Comparison of ENCODE assay signal across 8 cellular contexts in genomic region chr4:1721666-1722550, GRCh38. TPM values are rescaled to one million over a fixed set of nuclear protein-coding genes. Genes with fewer than 3 reads are reported as not detected.
DNase-seq lines count a peak whose midpoint lies in the region; ATAC-seq and TF ChIP-seq lines count a peak whose summit lies in the region.

No MANE protein-coding gene starts in this region.

- H3K4me1 ChIP-seq in BE2C (no peaks in the 10 kb centered on the region), right cardiac atrium (ENCODE audit: control insufficient read depth, insufficient read depth, low read length) (no peaks in the 10 kb centered on the region)

- ATAC-seq in GM21723 (IDR thresholded peaks at IDR 0.05; ENCODE audit: unreplicated experiment) = peak; percentile 1
- no peak for ATAC-seq in right cardiac atrium
- ATAC-seq in stimulated activated naive CD8-positive, alpha-beta T cell treated with anti-CD3 and anti-CD28 coated beads, Interleukin-15, Interleukin-2, amounts not matched to agents 100 U/mL and 50 U/mL, for 24 hours = no peak
- ATAC-seq in HG03460 (IDR thresholded peaks at IDR 0.05; ENCODE audit: unreplicated experiment) = no peak

- H3K9me3 ChIP-seq in BE2C (no peaks in the 10 kb centered on the region), right cardiac atrium (ENCODE audit: control insufficient read depth, low read length) (no peaks in the 10 kb centered on the region)

- no peak for TF ChIP-seq CTCF in BE2C (IDR thresholded peaks at IDR 0.05; ENCODE audit: low read depth, low read length)
- TF ChIP-seq CTCF in WI38 (IDR thresholded peaks at IDR 0.05; ENCODE audit: low read depth, low read length) = no peak

- intact Hi-C loops in right cardiac atrium (cut with DNase I) = loop anchor here in 1 of 4 donors (10.0 kb wide), 1 partner anchor 367 kb away; no protein-coding TSS in a partner anchor

- WGBS in right cardiac atrium = 5% methylated on average over 61 of the region's 61 CpGs

- peaks cover 48% of the 10 kb centered on the region for H3K36me3 ChIP-seq in BE2C

- peak overlapping the region; percentile 89 for H3K4me3 ChIP-seq in BE2C (ENCODE audit: low read depth, low read length)
- peak overlapping the region; percentile 62 for H3K4me3 ChIP-seq in WI38 (ENCODE audit: low read depth, low read length)
- peak overlapping the region; percentile 54 for H3K4me3 ChIP-seq in right cardiac atrium (ENCODE audit: low read length)

- DNase-seq in BE2C = no peak
- peak in 2 of 3 donors; percentile 62 to 81 for DNase-seq in right cardiac atrium
- DNase-seq in stimulated activated naive CD8-positive, alpha-beta T cell treated with anti-CD3 and anti-CD28 coated beads, Interleukin-15, Interleukin-2, amounts not matched to agents 100 U/mL and 50 U/mL, for 24 hours = peak; percentile 44
- no peak for DNase-seq in NCI-H1092 (lab: John Stamatoyannopoulos, UW)
- DNase-seq in DMS79 treated with DMSO at 0.1 percent for 48 hours (lab: John Stamatoyannopoulos, UW) = no peak

- H3K27me3 ChIP-seq in BE2C = no peaks in the 10 kb centered on the region
- no peaks in the 10 kb centered on the region for H3K27me3 ChIP-seq in right cardiac atrium (ENCODE audit: control insufficient read depth, insufficient read depth)

- H3K27ac ChIP-seq in right cardiac atrium (ENCODE audit: low read length) = no peak overlapping the region

RNA-seq across cellular contexts. Expression of gene TACC3, which starts 0.6 kb away (rescaled TPM):
- polyA plus RNA-seq in BE2C (2012; ENCODE audit: insufficient read depth, insufficient read length, low read depth) = 38.0 TPM
- 10 to 100 TPM in 1 of 4 donors, 1 to 10 TPM in 3; 4.1 to 10.8 (median 6.5) TPM for total RNA-seq in right cardiac atrium
- 6.3 TPM for polyA plus RNA-seq in right cardiac atrium

RNA-seq across cellular contexts. Expression of gene TMEM129, which starts 0.8 kb away (rescaled TPM):
- polyA plus RNA-seq in BE2C (2012; ENCODE audit: insufficient read depth, insufficient read length, low read depth) = 87.6 TPM
- total RNA-seq in right cardiac atrium = 10 to 100 TPM; 43.0 to 59.2 (median 48.0) TPM
- polyA plus RNA-seq in right cardiac atrium = 59.1 TPM

RNA-seq across cellular contexts. Expression of gene SLBP, which starts 9.8 kb away (rescaled TPM):
- polyA plus RNA-seq in BE2C (2012; ENCODE audit: insufficient read depth, insufficient read length, low read depth) = 66.8 TPM
- 10 to 100 TPM; 13.4 to 16.1 (median 14.8) TPM for total RNA-seq in right cardiac atrium
- polyA plus RNA-seq in right cardiac atrium = 12.2 TPM

RNA-seq across cellular contexts. Expression of gene FAM53A, which starts 37.8 kb away (rescaled TPM):
- polyA plus RNA-seq in BE2C (2012; ENCODE audit: insufficient read depth, insufficient read length, low read depth) = 6.2 TPM
- 1 to 10 TPM; 1.1 to 1.6 (median 1.1) TPM for total RNA-seq in right cardiac atrium
- 1.4 TPM for polyA plus RNA-seq in right cardiac atrium

Comparison
In these comparisons a context has a peak if more than half of its experiments do, and no peak if none do; other contexts are left out.
1. DNase-seq: peak in right cardiac atrium (2 of 3) and stimulated activated naive CD8-positive, alpha-beta T cell treated with anti-CD3 and anti-CD28 coated beads, Interleukin-15, Interleukin-2, amounts not matched to agents 100 U/mL and 50 U/mL, for 24 hours (single experiment); none in BE2C (single experiment), NCI-H1092 (single experiment) and DMS79 treated with DMSO at 0.1 percent for 48 hours (single experiment).
2. Peak in every context shown above with its lines, with median percentiles within 50 percentile points of each other: H3K4me3 ChIP-seq.